Comparison of ENCODE assay signal across 22 cellular contexts in genomic region chr19:38880076-38880881, GRCh38. TPM values are rescaled to one million over a fixed set of nuclear protein-coding genes. Genes with fewer than 3 reads are reported as not detected.
DNase-seq lines count a peak whose midpoint lies in the region; ATAC-seq and TF ChIP-seq lines count a peak whose summit lies in the region.
"Had no signal": no experiment of that assay in that cellular context is flagged by ENCODE, and none has a peak within 500 bp of the region (broad histone marks: within the 10 kb centered on the region; RNA-seq: fewer than 3 reads in every experiment).

No MANE protein-coding gene starts in this region.

- H3K9me3 ChIP-seq in endodermal cell (ENCODE audit: control insufficient read depth, low read length) (no peaks in the 10 kb centered on the region), adrenal gland (replicated peaks in 1 of 3) (no peaks in the 10 kb centered on the region)
- H3K9me3 ChIP-seq: esophagus squamous epithelium, sigmoid colon had no signal

- no peak overlapping the region for H3K4me3 ChIP-seq in endodermal cell (ENCODE audit: low read length)
- no peak overlapping the region for H3K4me3 ChIP-seq in adrenal gland
- H3K4me3 ChIP-seq: esophagus squamous epithelium, sigmoid colon had no signal

- TF ChIP-seq CTCF in WTC11 (IDR thresholded peaks at IDR 0.05) = no peak
- no peak for TF ChIP-seq CTCF in endodermal cell (conservative IDR thresholded peaks at IDR 0.05)
- no peak for TF ChIP-seq CTCF in adrenal gland (IDR thresholded peaks at IDR 0.05)

- CTCF ChIA-PET in activated naive CD4-positive, alpha-beta T cell treated with anti-CD3 and anti-CD28 coated beads, Interleukin-2, amount 10 ng/mL, durations not matched to agents 7 days and 5 days (lab: Charles Lee) = interaction anchor here (4.3 kb wide), 1 partner anchor 7 kb away, joined by 34 read pairs; no protein-coding TSS in a partner anchor
- CTCF ChIA-PET in WTC11 (lab: Charles Lee) = interaction anchor here (0.6 to 7.1 kb wide), 5 partner anchors 7 to 145 kb away, joined by 3 to 43 read pairs (median 4); partner anchors contain the start of genes MRPS12 and SARS2

- 88 to 91% methylated on average over 11 to 18 of the region's 19 CpGs for WGBS in endodermal cell (ENCODE audit: insufficient coverage in 1 of 2, insufficient read length in 1 of 2), 2 experiments
- 91 to 97% (median 95%) methylated on average over 15 to 19 of the region's 19 CpGs for WGBS in adrenal gland, 4 donors

- H3K9me3 Mint-ChIP-seq in activated naive CD4-positive, alpha-beta T cell treated with anti-CD3 and anti-CD28 coated beads, Interleukin-2, amount 10 ng/mL, durations not matched to agents 7 days and 5 days = no peaks in the 10 kb centered on the region
- H3K9me3 Mint-ChIP-seq in WTC11 (no peaks in the 10 kb centered on the region), endodermal cell (no peaks in the 10 kb centered on the region)
- no peaks in the 10 kb centered on the region for H3K9me3 Mint-ChIP-seq in stimulated activated memory B cell treated with anti-CD40 and anti-IgM and Interleukin-4, amounts not matched to agents 10 μg/mL and 1 μg/mL and 100 μg/mL, for 72 hours
- H3K9me3 Mint-ChIP-seq: T-helper 1 cell treated with Interleukin-12 subunit alpha and Interleukin-12 subunit beta and Interleukin-4 antibody, amounts not matched to agents 30 μg/mL and 1 μg/mL, for 36 hours had no signal

- H3K9ac ChIP-seq in endodermal cell (ENCODE audit: extremely low read depth, low read length, poor library complexity, severe bottlenecking) = no peak overlapping the region
- H3K9ac ChIP-seq: parathyroid adenoma had no signal

- H3K27ac ChIP-seq in endodermal cell (ENCODE audit: low read depth, low read length) = no peak overlapping the region
- H3K27ac ChIP-seq in adrenal gland = no peak overlapping the region
- H3K27ac ChIP-seq: esophagus squamous epithelium, parathyroid adenoma, sigmoid colon had no signal

- H3K4me3 Mint-ChIP-seq in activated naive CD4-positive, alpha-beta T cell treated with anti-CD3 and anti-CD28 coated beads, Interleukin-2, amount 10 ng/mL, durations not matched to agents 7 days and 5 days = peak overlapping the region; percentile 28
- H3K4me3 Mint-ChIP-seq in WTC11 = no peak overlapping the region
- no peak overlapping the region for H3K4me3 Mint-ChIP-seq in endodermal cell
- H3K4me3 Mint-ChIP-seq in stimulated activated memory B cell treated with anti-CD40 and anti-IgM and Interleukin-4, amounts not matched to agents 10 μg/mL and 1 μg/mL and 100 μg/mL, for 72 hours = no peak overlapping the region
- H3K4me3 Mint-ChIP-seq: T-helper 1 cell treated with Interleukin-12 subunit alpha and Interleukin-12 subunit beta and Interleukin-4 antibody, amounts not matched to agents 30 μg/mL and 1 μg/mL, for 36 hours had no signal

- no peak for DNase-seq in activated naive CD4-positive, alpha-beta T cell treated with anti-CD3 and anti-CD28 coated beads, Interleukin-2, amount 10 ng/mL, durations not matched to agents 7 days and 5 days
- no peak for DNase-seq in activated naive CD4-positive, alpha-beta T cell treated with Interleukin-2 at 50 U/mL for 16 hours
- DNase-seq in WTC11 (ENCODE audit: low spot score) (peak; percentile 41), endodermal cell (peak; percentile 52), NCI-H1092 treated with DMSO at 0.1 percent for 48 hours (lab: John Stamatoyannopoulos, UW) (no peak), adrenal gland (no peak)
- DNase-seq in activated CD8-positive, alpha-beta memory T cell treated with anti-CD3 and anti-CD28 coated beads for 24 hours = no peak
- DNase-seq: anterior cingulate cortex; Calu3; central memory CD4-positive, alpha-beta T cell; esophagus squamous epithelium; NCI-H2081; NCI-H446 treated with DMSO at 0.1 percent for 48 hours; sigmoid colon; stimulated activated CD4-positive, alpha-beta T cell treated with anti-CD3 and anti-CD28 coated beads, Interleukin-1b, Interleukin-23, amount 100 ng/mL, for 48 hours had no signal

- H3K27me3 ChIP-seq in endodermal cell (ENCODE audit: control insufficient read depth, insufficient read depth, low read length, poor library complexity, severe bottlenecking) = no peaks in the 10 kb centered on the region
- H3K27me3 ChIP-seq in adrenal gland = no peaks in the 10 kb centered on the region
- H3K27me3 ChIP-seq: esophagus squamous epithelium, sigmoid colon had no signal

- H3K36me3 ChIP-seq in endodermal cell (ENCODE audit: control insufficient read depth, insufficient read depth, low read length) (no peaks in the 10 kb centered on the region), adrenal gland (replicated peaks in 1 of 2) (peaks cover 0 to 30% of the 10 kb centered on the region in 2 donors)

- peaks cover 20% of the 10 kb centered on the region for H3K36me3 Mint-ChIP-seq in activated naive CD4-positive, alpha-beta T cell treated with anti-CD3 and anti-CD28 coated beads, Interleukin-2, amount 10 ng/mL, durations not matched to agents 7 days and 5 days
- no peaks in the 10 kb centered on the region for H3K36me3 Mint-ChIP-seq in WTC11
- no peaks in the 10 kb centered on the region for H3K36me3 Mint-ChIP-seq in endodermal cell (ENCODE audit: low read depth)
- H3K36me3 Mint-ChIP-seq in stimulated activated memory B cell treated with anti-CD40 and anti-IgM and Interleukin-4, amounts not matched to agents 10 μg/mL and 1 μg/mL and 100 μg/mL, for 72 hours = peaks cover 27% of the 10 kb centered on the region

- no peak for TF ChIP-seq POLR2A in adrenal gland (IDR thresholded peaks at IDR 0.05)

- POLR2A ChIA-PET in WTC11 (lab: Charles Lee) = no interaction called here

- H3K4me1 ChIP-seq in endodermal cell (ENCODE audit: control insufficient read depth, insufficient read depth, low read length) = no peaks in the 10 kb centered on the region
- H3K4me1 ChIP-seq in adrenal gland (replicated peaks in 1 of 2) = no peaks in the 10 kb centered on the region
- H3K4me1 ChIP-seq: parathyroid adenoma, sigmoid colon had no signal

- ATAC-seq in WTC11 = no peak
- no peak for ATAC-seq in stimulated activated memory B cell treated with anti-CD40 and anti-IgM and Interleukin-4, amounts not matched to agents 10 μg/mL and 1 μg/mL and 100 μg/mL, for 72 hours
- ATAC-seq: activated CD4-positive, CD25-positive, alpha-beta regulatory T cell treated with anti-CD3 and anti-CD28 coated beads, Interleukin-2, amount 50 U/mL, for 24 hours; Right ventricle myocardium inferior had no signal

- no peaks in the 10 kb centered on the region for H3K27me3 Mint-ChIP-seq in activated naive CD4-positive, alpha-beta T cell treated with anti-CD3 and anti-CD28 coated beads, Interleukin-2, amount 10 ng/mL, durations not matched to agents 7 days and 5 days
- H3K27me3 Mint-ChIP-seq in WTC11 (ENCODE audit: low read depth) (no peaks in the 10 kb centered on the region; the same call in 1 of the 2 replicates), endodermal cell (ENCODE audit: insufficient read depth) (no peaks in the 10 kb centered on the region)
- no peaks in the 10 kb centered on the region for H3K27me3 Mint-ChIP-seq in stimulated activated memory B cell treated with anti-CD40 and anti-IgM and Interleukin-4, amounts not matched to agents 10 μg/mL and 1 μg/mL and 100 μg/mL, for 72 hours

- peak overlapping the region; percentile 98 for H3K27ac Mint-ChIP-seq in activated naive CD4-positive, alpha-beta T cell treated with anti-CD3 and anti-CD28 coated beads, Interleukin-2, amount 10 ng/mL, durations not matched to agents 7 days and 5 days
- H3K27ac Mint-ChIP-seq in WTC11 (no peak overlapping the region), endodermal cell (no peak overlapping the region)
- H3K27ac Mint-ChIP-seq in stimulated activated memory B cell treated with anti-CD40 and anti-IgM and Interleukin-4, amounts not matched to agents 10 μg/mL and 1 μg/mL and 100 μg/mL, for 72 hours = peak overlapping the region; percentile 100
- H3K27ac Mint-ChIP-seq: T-helper 1 cell treated with Interleukin-12 subunit alpha and Interleukin-12 subunit beta and Interleukin-4 antibody, amounts not matched to agents 30 μg/mL and 1 μg/mL, for 36 hours had no signal

- peaks cover 46% of the 10 kb centered on the region for H3K4me1 Mint-ChIP-seq in activated naive CD4-positive, alpha-beta T cell treated with anti-CD3 and anti-CD28 coated beads, Interleukin-2, amount 10 ng/mL, durations not matched to agents 7 days and 5 days
- H3K4me1 Mint-ChIP-seq in WTC11 (peaks cover 26% of the 10 kb centered on the region), endodermal cell (no peaks in the 10 kb centered on the region)
- H3K4me1 Mint-ChIP-seq in stimulated activated memory B cell treated with anti-CD40 and anti-IgM and Interleukin-4, amounts not matched to agents 10 μg/mL and 1 μg/mL and 100 μg/mL, for 72 hours = peaks cover 47% of the 10 kb centered on the region

- intact Hi-C loops in adrenal gland (cut with DNase I) = no loop called here

TF ChIP-seq in WTC11, 78 proteins besides CTCF, POLR2A, EP300 and RAD21 (continues in another document):
- no peak for TF ChIP-seq HMGA2 (CRISPR knock-in tag; IDR thresholded peaks at IDR 0.05)
- no peak for TF ChIP-seq ZNF416 (CRISPR knock-in tag; IDR thresholded peaks at IDR 0.05)

RNA-seq across cellular contexts. Expression of gene RINL, which starts 2.2 kb away (rescaled TPM):
- total RNA-seq in WTC11 (2021) (12.6 to 14.6 TPM (median 14.5 TPM) in 3 replicates), endodermal cell (1 to 10 TPM; 4.8 to 6.7 TPM), adrenal gland (10 to 100 TPM in 1 of 8 donors, 1 to 10 TPM in 6, under 1 TPM in 1; 0.54 to 11.4 (median 4.8) TPM)
- 1.7 TPM for polyA plus RNA-seq in endodermal cell (2013, experiment 1 of 2)
- 1.9 TPM for polyA plus RNA-seq in endodermal cell (2013, experiment 2 of 2)
- polyA plus RNA-seq in adrenal gland = 10 to 100 TPM in 1 of 3 donors, 1 to 10 TPM in 2; 5.6 to 24.1 (median 7.1) TPM

RNA-seq across cellular contexts. Expression of gene SIRT2, which starts 19.1 kb away (rescaled TPM):
- total RNA-seq in WTC11 (2021) (9.5 to 10.7 TPM (median 10.2 TPM) in 3 replicates), endodermal cell (10 to 100 TPM; 10.4 to 13.7 TPM), adrenal gland (100 to 1,000 TPM in 4 of 8 donors, 10 to 100 TPM in 4; 57.0 to 145 (median 87.0) TPM)
- 30.3 TPM for polyA plus RNA-seq in endodermal cell (2013, experiment 1 of 2)
- polyA plus RNA-seq in endodermal cell (2013, experiment 2 of 2) = 23.5 TPM
- 10 to 100 TPM; 50.3 to 79.4 (median 51.1) TPM for polyA plus RNA-seq in adrenal gland

RNA-seq across cellular contexts. Expression of gene NFKBIB, which starts 19.5 kb away (rescaled TPM):
- total RNA-seq in WTC11 (2021) = 29.6 to 39.8 TPM (median 30.6 TPM) in 3 replicates
- total RNA-seq in endodermal cell = 10 to 100 TPM; 20.7 to 24.3 TPM
- 18.4 TPM for polyA plus RNA-seq in endodermal cell (2013, experiment 1 of 2)
- 18.2 TPM for polyA plus RNA-seq in endodermal cell (2013, experiment 2 of 2)
- total RNA-seq in adrenal gland = 10 to 100 TPM; 17.2 to 51.6 (median 31.7) TPM
- 10 to 100 TPM; 12.4 to 73.0 (median 36.1) TPM for polyA plus RNA-seq in adrenal gland

RNA-seq across cellular contexts. Expression of gene HNRNPL, which starts 30.5 kb away (rescaled TPM):
- total RNA-seq in WTC11 (2021) (680 to 779 TPM (median 683 TPM) in 3 replicates), endodermal cell (100 to 1,000 TPM; 607 to 646 TPM), adrenal gland (100 to 1,000 TPM; 133 to 295 (median 191) TPM)
- 602 TPM for polyA plus RNA-seq in endodermal cell (2013, experiment 1 of 2)
- 584 TPM for polyA plus RNA-seq in endodermal cell (2013, experiment 2 of 2)
- polyA plus RNA-seq in adrenal gland = 100 to 1,000 TPM; 195 to 241 (median 220) TPM

RNA-seq across cellular contexts. Expression of gene CCER2, which starts 31.7 kb away (rescaled TPM):
- 0.77 to 1.1 TPM (median 0.98 TPM) in 3 replicates for total RNA-seq in WTC11 (2021)
- total RNA-seq in endodermal cell = 1 to 10 TPM in 1 of 2 donors, not detected in 1; 1.2 TPM
- polyA plus RNA-seq in endodermal cell (2013, experiment 1 of 2) = 4.8 TPM
- 4.2 TPM for polyA plus RNA-seq in endodermal cell (2013, experiment 2 of 2)
- under 1 TPM in 2 of 8 donors, not detected in 6; 0.47 to 0.54 TPM for total RNA-seq in adrenal gland
- polyA plus RNA-seq in adrenal gland = 1 to 10 TPM in 2 of 3 donors, under 1 TPM in 1; 0.15 to 4.4 (median 2.4) TPM
- total RNA-seq: H4, Right ventricle myocardium inferior had no signal
- polyA plus RNA-seq: AG04450 had no signal

Comparison
In these comparisons a context has a peak if more than half of its experiments do, and no peak if none do; other contexts are left out.
1. DNase-seq: peak in WTC11 (single experiment) and endodermal cell (single experiment); none in activated naive CD4-positive, alpha-beta T cell treated with anti-CD3 and anti-CD28 coated beads, Interleukin-2, amount 10 ng/mL, durations not matched to agents 7 days and 5 days (single experiment), activated naive CD4-positive, alpha-beta T cell treated with Interleukin-2 at 50 U/mL for 16 hours (single experiment), NCI-H1092 treated with DMSO at 0.1 percent for 48 hours (single experiment), adrenal gland (0 of 7) and activated CD8-positive, alpha-beta memory T cell treated with anti-CD3 and anti-CD28 coated beads for 24 hours (single experiment).
2. H3K27ac Mint-ChIP-seq: peak in activated naive CD4-positive, alpha-beta T cell treated with anti-CD3 and anti-CD28 coated beads, Interleukin-2, amount 10 ng/mL, durations not matched to agents 7 days and 5 days (single experiment) and stimulated activated memory B cell treated with anti-CD40 and anti-IgM and Interleukin-4, amounts not matched to agents 10 μg/mL and 1 μg/mL and 100 μg/mL, for 72 hours (single experiment); none in WTC11 (single experiment) and endodermal cell (single experiment).